Comparison of ENCODE assay signal across 10 cellular contexts in genomic region chr1:55893155-55893554, GRCh38.
DNase-seq lines count a peak whose midpoint lies in the region; TF ChIP-seq lines count a peak whose summit lies in the region.
"Had no signal": no experiment of that assay in that cellular context is flagged by ENCODE, and none has a peak within 500 bp of the region (broad histone marks: within the 10 kb centered on the region; RNA-seq: fewer than 3 reads in every experiment).

No MANE protein-coding gene starts in this region.

- H3K4me3 ChIP-seq in OCI-LY1 (ENCODE audit: low read depth, low read length, poor library complexity, severe bottlenecking) (no peak overlapping the region), fibroblast of pulmonary artery (replicated peaks; ENCODE audit: low read depth, low read length) (no peak overlapping the region)

- H3K9me3 ChIP-seq in OCI-LY1 (ENCODE audit: low read length) = no peaks in the 10 kb centered on the region
- H3K9me3 ChIP-seq: neutrophil had no signal

- no peaks in the 10 kb centered on the region for H4K20me1 ChIP-seq in OCI-LY1 (ENCODE audit: insufficient read depth, low read length)

- no peaks in the 10 kb centered on the region for H3K79me2 ChIP-seq in OCI-LY1 (ENCODE audit: insufficient read depth, low read length)

- no peaks in the 10 kb centered on the region for H3K36me3 ChIP-seq in OCI-LY1 (ENCODE audit: insufficient read depth, low read length)
- H3K36me3 ChIP-seq: neutrophil had no signal

- no peaks in the 10 kb centered on the region for H3F3A ChIP-seq in OCI-LY1 (ENCODE audit: insufficient read depth, low read length)

- H2AFZ ChIP-seq in OCI-LY1 (ENCODE audit: low read length) = no peak overlapping the region

- no peak overlapping the region for H3K9ac ChIP-seq in OCI-LY1 (ENCODE audit: low read length)

- TF ChIP-seq CTCF in OCI-LY1 (IDR thresholded peaks at IDR 0.05; ENCODE audit: low read length) (peak; percentile 48; the same call in 1 of the 2 replicates), fibroblast of pulmonary artery (IDR thresholded peaks at IDR 0.05; ENCODE audit: low read length, missing control alignments) (peak; percentile 46)

- H3K27me3 ChIP-seq in OCI-LY1 (ENCODE audit: insufficient read depth, low read length) = no peaks in the 10 kb centered on the region
- H3K27me3 ChIP-seq: neutrophil had no signal

- no peak overlapping the region for H3K4me2 ChIP-seq in OCI-LY1 (ENCODE audit: low read length)

- no peak overlapping the region for H3K27ac ChIP-seq in OCI-LY1 (ENCODE audit: low read depth, low read length, poor library complexity, severe bottlenecking)
- H3K27ac ChIP-seq: neutrophil had no signal

- DNase-seq in A172 (ENCODE audit: low spot score) (peak; percentile 57), GM19240 (ENCODE audit: insufficient read length, low spot score) (peak; percentile 4), fibroblast of pulmonary artery (ENCODE audit: low read depth) (peak; percentile 79), NCI-H1048 (lab: John Stamatoyannopoulos, UW) (no peak), NCI-H146 (lab: John Stamatoyannopoulos, UW) (no peak)
- no peak for DNase-seq in effector CD8-positive, alpha-beta T cell (lab: John Stamatoyannopoulos, UW)
- DNase-seq in activated CD4-positive, alpha-beta T cell treated with anti-CD3 and anti-CD28 coated beads, Interleukin-2, amount 50 U/mL, for 48 hours = no peak
- DNase-seq: GF-D8 had no signal

- no peaks in the 10 kb centered on the region for H3K9me2 ChIP-seq in OCI-LY1 (ENCODE audit: low read depth, low read length)

- H3K4me1 ChIP-seq in OCI-LY1 (ENCODE audit: insufficient read depth, low read length, severe bottlenecking) = no peaks in the 10 kb centered on the region

Comparison
In these comparisons a context has a peak if more than half of its experiments do, and no peak if none do; other contexts are left out.
1. DNase-seq: peak in A172 (single experiment), GM19240 (single experiment) and fibroblast of pulmonary artery (single experiment); none in effector CD8-positive, alpha-beta T cell (single experiment), NCI-H1048 (single experiment), activated CD4-positive, alpha-beta T cell treated with anti-CD3 and anti-CD28 coated beads, Interleukin-2, amount 50 U/mL, for 48 hours (0 of 2) and NCI-H146 (single experiment).